ENCODE assay signal across 8 cellular contexts in genomic region chr4:124334119-124334518, GRCh38.
DNase-seq lines count a peak whose midpoint lies in the region; ATAC-seq and TF ChIP-seq lines count a peak whose summit lies in the region.

No MANE protein-coding gene starts in this region.

- in situ Hi-C loops in HAP-1 (cut with MboI; ENCODE audit: low sequenced_read_pairs), result loop anchor here (25.0 kb wide), 1 partner anchor 953 kb away; no protein-coding TSS in a partner anchor

- no peak for TF ChIP-seq POLR2A in right lobe of liver (IDR thresholded peaks at IDR 0.05)

- H3K9me3 ChIP-seq in HAP-1 (no peaks in the 10 kb centered on the region), right lobe of liver (no peaks in the 10 kb centered on the region)

- WGBS in right lobe of liver (ENCODE audit: insufficient coverage, low coverage, low lambda C conversion rate, missing lambda C conversion rate), result 0% methylated on average over 3 of the region's 3 CpGs

- H3K27ac ChIP-seq in right lobe of liver, result no peak overlapping the region

- DNase-seq in D341Med (ENCODE audit: low spot score) (peak; percentile 37), HAP-1 (ENCODE audit: low spot score in 2 of 2) (peak; percentile 61 to 73), NCI-H69 (lab: John Stamatoyannopoulos, UW) (peak; percentile 76), choroid plexus epithelial cell (ENCODE audit: low read depth) (peak; percentile 93), right lobe of liver (no peak)

- H3K36me3 ChIP-seq in HAP-1 (replicated peaks) (no peaks in the 10 kb centered on the region), right lobe of liver (no peaks in the 10 kb centered on the region)

- no peaks in the 10 kb centered on the region for H3K4me1 ChIP-seq in HAP-1
- H3K4me1 ChIP-seq in right lobe of liver, result no peaks in the 10 kb centered on the region

- no peaks in the 10 kb centered on the region for H3K27me3 ChIP-seq in HAP-1 (ENCODE audit: low read depth)
- no peaks in the 10 kb centered on the region for H3K27me3 ChIP-seq in right lobe of liver

- H3K4me3 ChIP-seq in HAP-1 (no peak overlapping the region), choroid plexus epithelial cell (ENCODE audit: low read depth, low read length) (peak overlapping the region; percentile 33), right lobe of liver (no peak overlapping the region)

- ATAC-seq in right lobe of liver (peak; percentile 70 to 88 (median 75)), HG02642 (IDR thresholded peaks at IDR 0.05; ENCODE audit: poor library complexity, unreplicated experiment) (no peak), HG03196 (IDR thresholded peaks at IDR 0.05; ENCODE audit: unreplicated experiment) (no peak), HG02970 (IDR thresholded peaks at IDR 0.05; ENCODE audit: low FRiP score, unreplicated experiment) (no peak)

- intact Hi-C loops in right lobe of liver (cut with DNase I), result no loop called here

- TF ChIP-seq CTCF in choroid plexus epithelial cell (conservative IDR thresholded peaks at IDR 0.05; ENCODE audit: low read depth, low read length), result peak; percentile 68
- TF ChIP-seq CTCF in right lobe of liver (IDR thresholded peaks at IDR 0.05), result peak; percentile 54 to 63 (median 60)

Comparison
In these comparisons a context has a peak if more than half of its experiments do, and no peak if none do; other contexts are left out.
1. DNase-seq: peak in D341Med (single experiment), HAP-1 (2 of 2), NCI-H69 (single experiment) and choroid plexus epithelial cell (single experiment); none in right lobe of liver (0 of 3).
2. ATAC-seq: peak in right lobe of liver (4 of 4); none in HG02642 (single experiment), HG03196 (single experiment) and HG02970 (single experiment).